ENCODE assay signal across 13 cellular contexts in the genomic region with DNA sequence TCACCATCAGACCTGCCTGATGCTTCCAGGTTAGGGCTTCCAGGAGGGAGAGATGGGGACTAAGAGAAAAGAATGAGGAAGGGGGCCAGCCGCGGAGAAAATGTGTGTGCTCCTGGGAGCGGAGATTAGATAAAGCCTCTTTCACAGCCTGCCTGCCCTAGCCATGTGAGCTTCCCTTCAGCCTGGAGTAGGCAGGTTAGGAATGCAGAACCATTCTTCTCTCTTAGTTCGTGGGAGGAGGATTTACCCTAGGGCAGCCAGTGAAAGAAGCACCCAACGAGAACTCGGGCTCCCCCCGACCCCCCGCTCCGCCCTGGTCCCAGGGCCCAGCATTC. TPM values are rescaled to one million over a fixed set of nuclear protein-coding genes. Genes with fewer than 3 reads are reported as not detected.
A peak's percentile ranks its signal among the peaks of the same experiment; 100 is the strongest.
DNase-seq lines count a peak whose midpoint lies in the region; ATAC-seq, FAIRE-seq and TF ChIP-seq lines count a peak whose summit lies in the region.
"Had no signal": no experiment of that assay in that cellular context is flagged by ENCODE, and none has a peak within 500 bp of the region (broad histone marks: within the 10 kb centered on the region; RNA-seq: fewer than 3 reads in every experiment).

No MANE protein-coding gene starts in this region.

- H4K20me1 ChIP-seq in H9 (ENCODE audit: control insufficient read depth, insufficient read depth, insufficient read length) = no peaks in the 10 kb centered on the region

- no peak overlapping the region for H4K91ac ChIP-seq in H9 (ENCODE audit: insufficient read length, low read depth, low read length)

- no peak overlapping the region for H3K9ac ChIP-seq in H9 (ENCODE audit: extremely low read depth, insufficient read length, low read length)
- H3K9ac ChIP-seq: GM23248 had no signal

- peak overlapping the region in 1 of 3 experiments; percentile 18; a peak in 1 of 7 replicates for H3K27ac Mint-ChIP-seq in H9
- H3K27ac Mint-ChIP-seq in effector memory CD8-positive, alpha-beta T cell = no peak overlapping the region
- peak overlapping the region; percentile 83 for H3K27ac Mint-ChIP-seq in neural crest cell (ENCODE audit: unreplicated experiment)

- H3K79me2 ChIP-seq in H9 (ENCODE audit: insufficient read depth, low read length) = no peaks in the 10 kb centered on the region

- H3K9me3 Mint-ChIP-seq in H9 (no peaks in the 10 kb centered on the region), neural crest cell (no peaks in the 10 kb centered on the region)
- H3K9me3 Mint-ChIP-seq in effector memory CD8-positive, alpha-beta T cell = no peaks in the 10 kb centered on the region

- no peak overlapping the region for H2AFZ ChIP-seq in H9 (ENCODE audit: low read length)

- H3K27me3 ChIP-seq in H9 (ENCODE audit: insufficient read depth, low read length) = peaks cover 3% of the 10 kb centered on the region; the same call in 1 of the 2 replicates

- H3K79me1 ChIP-seq in H9 (ENCODE audit: insufficient read depth, low read depth, low read length, poor library complexity, severe bottlenecking) = no peaks in the 10 kb centered on the region

- no peaks in the 10 kb centered on the region for H3K9me3 ChIP-seq in H9 (ENCODE audit: control insufficient read depth, low read depth, low read length)
- H3K9me3 ChIP-seq: sigmoid colon had no signal

- H3K23me2 ChIP-seq in H9 (ENCODE audit: insufficient read length, low read depth, low read length, poor library complexity, severe bottlenecking) = peaks cover 5% of the 10 kb centered on the region

- H3K14ac ChIP-seq in H9 (ENCODE audit: insufficient read depth, low read length) = no peak overlapping the region

- H3K27me3 Mint-ChIP-seq in H9 (ENCODE audit: low read depth) = peaks cover 34% of the 10 kb centered on the region
- peaks cover 63 to 76% of the 10 kb centered on the region in 2 donors for H3K27me3 Mint-ChIP-seq in effector memory CD8-positive, alpha-beta T cell
- H3K27me3 Mint-ChIP-seq in neural crest cell (ENCODE audit: low read depth) = no peaks in the 10 kb centered on the region

- H3K36me3 Mint-ChIP-seq in H9 (ENCODE audit: insufficient read depth in 1 of 3, low read depth in 3 of 3) = peaks cover 0 to 16% (median 4%) of the 10 kb centered on the region in 3 experiments; a peak in 6 of 7 replicates
- peaks cover 4% of the 10 kb centered on the region for H3K36me3 Mint-ChIP-seq in effector memory CD8-positive, alpha-beta T cell (ENCODE audit: insufficient read depth)
- peaks cover 13% of the 10 kb centered on the region for H3K36me3 Mint-ChIP-seq in neural crest cell (ENCODE audit: low read depth)

- H3T11ph ChIP-seq in H9 (ENCODE audit: low read length) = no peak overlapping the region

- no peak overlapping the region for H2BK20ac ChIP-seq in H9 (ENCODE audit: low read depth, low read length, poor library complexity, severe bottlenecking)

- H2BK5ac ChIP-seq in H9 (ENCODE audit: insufficient read length, low read length) = no peak overlapping the region

- H4K5ac ChIP-seq in H9 (ENCODE audit: insufficient read length, low read depth, low read length) = no peak overlapping the region

- H3K4me1 ChIP-seq in H9 (ENCODE audit: insufficient read depth, low read length) = no peaks in the 10 kb centered on the region; the same call in 1 of the 2 replicates

- H3K4me3 Mint-ChIP-seq in H9 (peak overlapping the region in 1 of 2 experiments; percentile 66; a peak in 3 of 5 replicates), neural crest cell (peak overlapping the region; percentile 34)
- H3K4me3 Mint-ChIP-seq in effector memory CD8-positive, alpha-beta T cell = peak overlapping the region; percentile 51 to 67

- WGBS in H9 (ENCODE audit: extremely low coverage, insufficient read length, low lambda C conversion rate) = no CpG with 5 or more reads among the region's 9 CpGs

- FAIRE-seq in GM19239 (lab: Jason Lieb, UNC) = no peak

- no peak overlapping the region for H3K4ac ChIP-seq in H9 (ENCODE audit: low read depth, low read length)

- no peak overlapping the region for H3K56ac ChIP-seq in H9 (ENCODE audit: insufficient read length, low read depth, low read length)

- H3K18ac ChIP-seq in H9 (ENCODE audit: insufficient read length, low read depth, low read length) = no peak overlapping the region

- H2BK12ac ChIP-seq in H9 (ENCODE audit: insufficient read length, low read depth, low read length) = no peak overlapping the region

- peak overlapping the region; percentile 57 for H3K4me2 ChIP-seq in H9 (ENCODE audit: insufficient read depth, insufficient read length, low read length)

- ATAC-seq in effector memory CD8-positive, alpha-beta T cell (replicated peaks) = no peak

- DNase-seq in CD1c-positive myeloid dendritic cell (ENCODE audit: extremely low spot score) (peak; percentile 21), H9 (no peak), neural crest cell (ENCODE audit: low read depth, low spot score) (no peak), GM20000 (ENCODE audit: low spot score) (no peak), GM19239 (ENCODE audit: insufficient read length, low spot score) (no peak), RKO (ENCODE audit: low spot score) (no peak)
- no peak for DNase-seq in effector memory CD8-positive, alpha-beta T cell
- no peak for DNase-seq in activated CD4-positive, alpha-beta T cell treated with anti-CD3 and anti-CD28 coated beads for 48 hours
- DNase-seq: foreskin fibroblast, Kasumi-1, sigmoid colon had no signal

- no peak overlapping the region for H2BK15ac ChIP-seq in H9 (ENCODE audit: low read depth, low read length)

- TF ChIP-seq CTCF in H9 (conservative IDR thresholded peaks at IDR 0.05) (no peak), neural crest cell (conservative IDR thresholded peaks at IDR 0.05) (no peak), GM20000 (IDR thresholded peaks at IDR 0.05; ENCODE audit: extremely low read depth, missing control alignments) (no peak)

- H2AK5ac ChIP-seq in H9 (ENCODE audit: insufficient read length, low read length) = no peak overlapping the region

- peaks cover 13 to 21% of the 10 kb centered on the region in 2 experiments for H3K4me1 Mint-ChIP-seq in H9
- H3K4me1 Mint-ChIP-seq in effector memory CD8-positive, alpha-beta T cell (ENCODE audit: low read depth in 2 of 2) = peaks cover 9 to 11% of the 10 kb centered on the region in 2 donors
- peaks cover 16% of the 10 kb centered on the region for H3K4me1 Mint-ChIP-seq in neural crest cell

- no peak overlapping the region for H4K8ac ChIP-seq in H9 (replicated peaks; ENCODE audit: insufficient read length, low read depth, low read length)

- H3K23ac ChIP-seq in H9 (ENCODE audit: insufficient read length, low read depth, low read length) = no peak overlapping the region

- H2BK120ac ChIP-seq in H9 (ENCODE audit: low read depth, low read length, poor library complexity, severe bottlenecking) = no peak overlapping the region

- H3K27ac ChIP-seq in H9 (ENCODE audit: insufficient read length, low read depth, low read length) = no peak overlapping the region
- H3K27ac ChIP-seq: C4-2B, GM23248, sigmoid colon had no signal

RNA-seq across cellular contexts. Expression of gene POMC, which starts 36.1 kb away (rescaled TPM):
- total RNA-seq in H9 (2021) = 1.6 and 2.5 TPM in 2 replicates
- 0.39 and 0.54 TPM in 2 replicates for total RNA-seq in neural crest cell
